In the genomic region with DNA sequence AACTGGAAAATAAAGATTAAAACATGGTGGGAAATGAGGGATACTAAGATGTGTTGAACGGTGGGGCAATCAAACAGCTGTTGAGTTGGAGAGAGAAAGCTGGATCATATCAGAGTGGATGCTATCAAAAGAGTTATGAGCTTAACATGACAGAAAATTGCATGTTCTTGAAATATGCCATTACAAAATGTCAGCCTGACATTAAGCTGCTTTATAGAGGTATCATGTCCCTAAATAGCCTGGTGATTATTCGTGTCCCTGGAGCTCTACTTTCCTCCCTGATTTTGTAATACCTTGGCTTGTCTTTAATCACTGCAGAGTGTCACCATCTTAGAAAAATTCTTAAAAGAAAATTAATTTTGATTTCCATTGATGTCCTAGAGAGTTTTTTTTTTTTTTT, we compare ENCODE assay signal across 18 cellular contexts.
"Had no signal": no experiment of that assay in that cellular context is flagged by ENCODE, and none has a peak within 500 bp of the region (broad histone marks: within the 10 kb centered on the region; RNA-seq: fewer than 3 reads in every experiment).

No MANE protein-coding gene starts in this region.

- H3K36me3 ChIP-seq: gastrocnemius medialis, left lung, pancreas had no signal

- ATAC-seq: esophagus mucosa; gastrocnemius medialis; left lung; natural killer cell treated with Interleukin-12 subunit alpha and Interleukin-12 subunit beta and Interleukin-15 and Interleukin-18, amount 100 ng/mL, for 72 hours; pancreas; sciatic nerve had no signal

- H3K27ac ChIP-seq: dorsolateral prefrontal cortex, gastrocnemius medialis, left lung, pancreas, skin epidermis had no signal

- H3K27me3 ChIP-seq: dorsolateral prefrontal cortex, gastrocnemius medialis, left lung, pancreas had no signal

- H3K4me1 ChIP-seq: gastrocnemius medialis, left lung had no signal

- H3K9me3 ChIP-seq: gastrocnemius medialis, pancreas had no signal

- DNase-seq: cortex of kidney; dorsolateral prefrontal cortex; effector CD8-positive, alpha-beta T cell; gastrocnemius medialis; islet precursor cell; left lung; mesenchymal stem cell; midbrain; occipital lobe; pancreas; stimulated activated CD4-positive, alpha-beta T cell treated with anti-CD3 and anti-CD28 coated beads, Interleukin-2, amount 100 ng/mL, for 48 hours; stimulated activated naive CD4-positive, alpha-beta T cell treated with Interleukin-2 at 50 U/mL for 16 hours; trophoblast cell had no signal

- H3K4me3 ChIP-seq: dorsolateral prefrontal cortex, gastrocnemius medialis, left lung, lung, pancreas, skin epidermis had no signal
